In genomic region chr17:1590747-1591473, GRCh38 we compare ENCODE assay signal across 11 cellular contexts. TPM values are rescaled to one million over a fixed set of nuclear protein-coding genes. Genes with fewer than 3 reads are reported as not detected.
DNase-seq lines count a peak whose midpoint lies in the region; ATAC-seq and TF ChIP-seq lines count a peak whose summit lies in the region.
"Had no signal": no experiment of that assay in that cellular context is flagged by ENCODE, and none has a peak within 500 bp of the region (broad histone marks: within the 10 kb centered on the region; RNA-seq: fewer than 3 reads in every experiment).

No MANE protein-coding gene starts in this region.

- H3K56ac ChIP-seq in IMR-90 (ENCODE audit: extremely low read depth, insufficient read depth, low read length), result no peak overlapping the region

- ATAC-seq in IMR-90 (ENCODE audit: low read depth), result no peak
- no peak for ATAC-seq in stimulated activated memory B cell treated with anti-CD40 and anti-IgM and Interleukin-4, amounts not matched to agents 10 μg/mL and 1 μg/mL and 100 μg/mL, for 72 hours
- ATAC-seq in HG03175 (IDR thresholded peaks at IDR 0.05; ENCODE audit: unreplicated experiment), result no peak
- ATAC-seq: GM12878 had no signal

- CTCF ChIA-PET in IMR-90 (lab: Yijun Ruan, JAX), result interaction anchor here (2.0 kb wide), 1 partner anchor 17 kb away, joined by 8 read pairs; no protein-coding TSS in a partner anchor

- H3K18ac ChIP-seq in IMR-90 (ENCODE audit: low read depth, low read length), result no peak overlapping the region; the same call in 1 of the 2 replicates

- H3K14ac ChIP-seq in IMR-90 (replicated peaks; ENCODE audit: low read depth, low read length), result peak overlapping the region; percentile 75

- H3K9me3 Mint-ChIP-seq in stimulated activated memory B cell treated with anti-CD40 and anti-IgM and Interleukin-4, amounts not matched to agents 10 μg/mL and 1 μg/mL and 100 μg/mL, for 72 hours, result no peaks in the 10 kb centered on the region
- H3K9me3 Mint-ChIP-seq: activated T-cell treated with anti-CD3 and anti-CD28 coated beads, Interleukin-2, amount 50 U/mL, for 72 hours; central memory CD8-positive, alpha-beta T cell; memory B cell had no signal

- H3K4me3 Mint-ChIP-seq in stimulated activated memory B cell treated with anti-CD40 and anti-IgM and Interleukin-4, amounts not matched to agents 10 μg/mL and 1 μg/mL and 100 μg/mL, for 72 hours, result no peak overlapping the region
- H3K4me3 Mint-ChIP-seq: activated T-cell treated with anti-CD3 and anti-CD28 coated beads, Interleukin-2, amount 50 U/mL, for 72 hours; central memory CD8-positive, alpha-beta T cell; memory B cell had no signal

- H2BK15ac ChIP-seq in IMR-90 (ENCODE audit: low read depth, low read length), result peak overlapping the region; percentile 10; the same call in 1 of the 3 replicates

- BruUV-seq in IMR-90 (replicated peaks; lab: Mats Ljungman, UMichigan), result no TSS peak

- H3K9ac ChIP-seq in IMR-90 (ENCODE audit: low read depth, low read length), result no peak overlapping the region

- H2AK5ac ChIP-seq in IMR-90 (ENCODE audit: low read depth, low read length), result peak overlapping the region; percentile 98

- H3K36me3 Mint-ChIP-seq in stimulated activated memory B cell treated with anti-CD40 and anti-IgM and Interleukin-4, amounts not matched to agents 10 μg/mL and 1 μg/mL and 100 μg/mL, for 72 hours, result peaks cover 48% of the 10 kb centered on the region

- H2BK120ac ChIP-seq in IMR-90 (ENCODE audit: low read depth, low read length), result peak overlapping the region; percentile 81

- H3K27me3 ChIP-seq in IMR-90 (ENCODE audit: control insufficient read depth, insufficient read depth, low read length) (no peaks in the 10 kb centered on the region), esophagus squamous epithelium (no peaks in the 10 kb centered on the region)

- H3K9me3 ChIP-seq in IMR-90 (ENCODE audit: control insufficient read depth, insufficient read depth, low read length), result no peaks in the 10 kb centered on the region
- H3K9me3 ChIP-seq in esophagus squamous epithelium, result no peaks in the 10 kb centered on the region

- intact Hi-C loops in IMR-90 (cut with micrococcal nuclease), result loop anchor here (5.0 kb wide), 1 partner anchor 36 kb away; the partner anchor contains the start of gene SLC43A2
- intact Hi-C loops in esophagus squamous epithelium (cut with DNase I), result no loop called here

- TF ChIP-seq CTCF in IMR-90 (conservative IDR thresholded peaks at IDR 0.05; ENCODE audit: low read depth, low read length) (no peak), esophagus squamous epithelium (IDR thresholded peaks at IDR 0.05) (no peak)

- H2BK5ac ChIP-seq in IMR-90 (ENCODE audit: low read depth, low read length, poor library complexity, severe bottlenecking), result peak overlapping the region; percentile 4

- peak overlapping the region; percentile 93 for H2AK9ac ChIP-seq in IMR-90 (replicated peaks; ENCODE audit: low read depth, low read length, poor library complexity)

- peaks cover 13% of the 10 kb centered on the region for H3K4me1 ChIP-seq in IMR-90 (ENCODE audit: control insufficient read depth, insufficient read depth, low read length)
- peaks cover 25 to 35% (median 26%) of the 10 kb centered on the region in 3 donors for H3K4me1 ChIP-seq in esophagus squamous epithelium

- TF ChIP-seq RAD21 in IMR-90 (IDR thresholded peaks at IDR 0.05; ENCODE audit: low read length), result no peak

- DNase-seq in IMR-90 (no peak), esophagus squamous epithelium (lab: John Stamatoyannopoulos, UW) (no peak), retina (no peak)
- no peak for DNase-seq in activated CD4-positive, alpha-beta T cell treated with anti-CD3 and anti-CD28 coated beads for 1 hour
- DNase-seq: activated T-cell treated with anti-CD3 and anti-CD28 coated beads, Interleukin-2, amount 50 U/mL, for 72 hours; NCI-H1436 treated with DMSO at 0.1 percent for 48 hours had no signal

- H4K8ac ChIP-seq in IMR-90 (ENCODE audit: low read depth in 2 of 2, low read length in 2 of 2), result peak overlapping the region in 1 of 2 experiments; percentile 62; a peak in 2 of 4 replicates

- peaks cover 10% of the 10 kb centered on the region for H3K9me1 ChIP-seq in IMR-90 (ENCODE audit: insufficient read depth, low read length)

- peak overlapping the region; percentile 96 for H3K27ac Mint-ChIP-seq in stimulated activated memory B cell treated with anti-CD40 and anti-IgM and Interleukin-4, amounts not matched to agents 10 μg/mL and 1 μg/mL and 100 μg/mL, for 72 hours
- H3K27ac Mint-ChIP-seq: activated T-cell treated with anti-CD3 and anti-CD28 coated beads, Interleukin-2, amount 50 U/mL, for 72 hours; memory B cell had no signal

- H3K23ac ChIP-seq in IMR-90 (ENCODE audit: low read depth, low read length), result 0 out of 2 replicates have a peak overlapping the region, but pooled peaks have one; percentile 47

- no peaks in the 10 kb centered on the region for H3K27me3 Mint-ChIP-seq in stimulated activated memory B cell treated with anti-CD40 and anti-IgM and Interleukin-4, amounts not matched to agents 10 μg/mL and 1 μg/mL and 100 μg/mL, for 72 hours
- H3K27me3 Mint-ChIP-seq: central memory CD8-positive, alpha-beta T cell; memory B cell had no signal

- peak overlapping the region; percentile 7 for H2AFZ ChIP-seq in IMR-90 (replicated peaks; ENCODE audit: low read length, poor library complexity)

- H2BK20ac ChIP-seq in IMR-90 (ENCODE audit: low read depth, low read length), result peak overlapping the region; percentile 60; the same call in 1 of the 2 replicates

- H3K4me1 Mint-ChIP-seq in stimulated activated memory B cell treated with anti-CD40 and anti-IgM and Interleukin-4, amounts not matched to agents 10 μg/mL and 1 μg/mL and 100 μg/mL, for 72 hours, result peaks cover 33% of the 10 kb centered on the region
- H3K4me1 Mint-ChIP-seq: central memory CD8-positive, alpha-beta T cell had no signal

- in situ Hi-C loops in IMR-90 (cut with MboI; ENCODE audit: low sequenced_read_pairs), result no loop called here

- no peak overlapping the region for H3K4me2 ChIP-seq in IMR-90 (ENCODE audit: low read depth, low read length)

- no peak overlapping the region; the same call in 1 of the 2 replicates for H4K5ac ChIP-seq in IMR-90 (ENCODE audit: low read depth, low read length)

- dilution Hi-C loops in IMR-90 (cut with HindIII; ENCODE audit: low sequenced_read_pairs, unreplicated experiment), result no loop called here

- TF ChIP-seq POLR2A in IMR-90 (IDR thresholded peaks at IDR 0.05; ENCODE audit: low read depth, low read length) (no peak), esophagus squamous epithelium (IDR thresholded peaks at IDR 0.05) (no peak)

- H3K4me3 ChIP-seq in IMR-90 (ENCODE audit: insufficient read depth, low read depth, low read length), result no peak overlapping the region
- H3K4me3 ChIP-seq in esophagus squamous epithelium, result peak overlapping the region in 1 of 4 donors; percentile 35
- H3K4me3 ChIP-seq: GM12878 had no signal

- H3K36me3 ChIP-seq in IMR-90 (ENCODE audit: control insufficient read depth, insufficient read depth, low read length) (no peaks in the 10 kb centered on the region), esophagus squamous epithelium (no peaks in the 10 kb centered on the region)

- peaks cover 7% of the 10 kb centered on the region for H4K20me1 ChIP-seq in IMR-90 (ENCODE audit: insufficient read depth, low read length)

- H3K79me1 ChIP-seq in IMR-90 (ENCODE audit: low read depth in 1 of 2, low read length in 2 of 2), result no peaks in the 10 kb centered on the region

- POLR2A ChIA-PET in IMR-90 (lab: Charles Lee; ENCODE audit: unreplicated experiment), result no interaction called here

- peak overlapping the region; percentile 92 for H3K4ac ChIP-seq in IMR-90 (ENCODE audit: low read depth, low read length)

- H3K27ac ChIP-seq in IMR-90 (ENCODE audit: insufficient read depth, low read length) (peak overlapping the region; percentile 87; the same call in 1 of the 2 replicates), esophagus squamous epithelium (peak overlapping the region; percentile 54 to 87 (median 72))

- H4K91ac ChIP-seq in IMR-90 (ENCODE audit: insufficient read depth, low read depth, low read length), result peak overlapping the region; percentile 66

- 77% methylated on average over 19 of the region's 38 CpGs; no CpG with 5 or more reads in 1 of the 2 experiments for WGBS in IMR-90 (ENCODE audit: extremely low coverage in 2 of 2, insufficient read length in 1 of 2), 2 experiments
- WGBS in esophagus squamous epithelium, 2 donors, result 70 to 89% methylated on average over 6 to 20 of the region's 38 CpGs

TF ChIP-seq in IMR-90, 13 proteins besides CTCF, POLR2A, EP300 and RAD21 (continues in another document):
- TF ChIP-seq CHD1 (IDR thresholded peaks at IDR 0.05; ENCODE audit: low read depth, low read length) (no peak), BHLHE40 (IDR thresholded peaks at IDR 0.05; ENCODE audit: low read depth, low read length) (no peak), MAZ (IDR thresholded peaks at IDR 0.05; ENCODE audit: borderline replicate concordance, low read depth, low read length) (no peak)

RNA-seq across cellular contexts. Expression of gene PITPNA, which starts 28.3 kb away (rescaled TPM):
- total RNA-seq in IMR-90 (2012; rRNA removed) (19.2 and 25.8 TPM in 2 replicates), esophagus squamous epithelium (10 to 100 TPM; 40.2 to 81.9 (median 46.6) TPM)
- polyA plus RNA-seq in IMR-90 (2012; rRNA removed), result 33.1 and 40.1 TPM in 2 replicates
- polyA plus RNA-seq in IMR-90 (2012; cell fraction: cytosol; rRNA removed), result 17.9 and 28.0 TPM in 2 replicates
- 15.2 and 50.9 TPM in 2 replicates for polyA plus RNA-seq in IMR-90 (2012; cell fraction: nucleus; rRNA removed; ENCODE audit: low replicate concordance)

RNA-seq across cellular contexts. Expression of gene SLC43A2, which starts 37.7 kb away (rescaled TPM):
- total RNA-seq in IMR-90 (2012; rRNA removed) (3.3 and 3.8 TPM in 2 replicates), esophagus squamous epithelium (10 to 100 TPM in 1 of 4 donors, 1 to 10 TPM in 3; 2.5 to 12.4 (median 5.3) TPM)
- polyA plus RNA-seq in IMR-90 (2012; rRNA removed), result 9.0 and 10.3 TPM in 2 replicates
- 6.7 and 12.6 TPM in 2 replicates for polyA plus RNA-seq in IMR-90 (2012; cell fraction: cytosol; rRNA removed)
- 6.9 and 14.7 TPM in 2 replicates for polyA plus RNA-seq in IMR-90 (2012; cell fraction: nucleus; rRNA removed; ENCODE audit: low replicate concordance)

RNA-seq across cellular contexts. Expression of gene SCARF1, which starts 54.6 kb away (rescaled TPM):
- total RNA-seq in IMR-90 (2012; rRNA removed) (0.18 and 0.28 TPM in 2 replicates), esophagus squamous epithelium (1 to 10 TPM; 2.0 to 5.7 (median 3.3) TPM)
- polyA plus RNA-seq in IMR-90 (2012; rRNA removed), result 0.34 and 0.43 TPM in 2 replicates
- 0.13 and 0.40 TPM in 2 replicates for polyA plus RNA-seq in IMR-90 (2012; cell fraction: cytosol; rRNA removed)
- 2.4 and 4.2 TPM in 2 replicates for polyA plus RNA-seq in IMR-90 (2012; cell fraction: nucleus; rRNA removed; ENCODE audit: low replicate concordance)

RNA-seq across cellular contexts. Expression of gene RILP, which starts 58.8 kb away (rescaled TPM):
- 3.9 TPM in 2 replicates for total RNA-seq in IMR-90 (2012; rRNA removed)
- polyA plus RNA-seq in IMR-90 (2012; rRNA removed), result 6.0 and 7.3 TPM in 2 replicates
- polyA plus RNA-seq in IMR-90 (2012; cell fraction: cytosol; rRNA removed), result 4.0 and 6.5 TPM in 2 replicates
- polyA plus RNA-seq in IMR-90 (2012; cell fraction: nucleus; rRNA removed; ENCODE audit: low replicate concordance), result 9.0 and 11.3 TPM in 2 replicates
- total RNA-seq in esophagus squamous epithelium, result 10 to 100 TPM in 3 of 4 donors, 1 to 10 TPM in 1; 3.0 to 16.5 (median 13.9) TPM
